8 cellular contexts compared by ENCODE assay signal in genomic region chr4:114598191-114599121, GRCh38. TPM values are rescaled to one million over a fixed set of nuclear protein-coding genes. Genes with fewer than 3 reads are reported as not detected.
A peak's percentile ranks its signal among the peaks of the same experiment; 100 is the strongest.
DNase-seq lines count a peak whose midpoint lies in the region; ATAC-seq and TF ChIP-seq lines count a peak whose summit lies in the region.

Gene UGT8, plus strand, starts transcription at chr4:114598807. Its CDS starts 24,074 bp downstream, at chr4:114622881.

- no peak for DNase-seq in HFFc6
- peak; percentile 62 for DNase-seq in NCI-H1436 (lab: John Stamatoyannopoulos, UW)
- peak; percentile 83 for DNase-seq in activated B cell treated with CpG ODN at 0.5 μM for 24 hours
- DNase-seq in epithelial cell of esophagus (ENCODE audit: low read depth) = peak; percentile 29
- DNase-seq in mucosa of descending colon = peak; percentile 92 to 93 (median 92)
- DNase-seq in Kasumi-1 (lab: John Stamatoyannopoulos, UW) = no peak

- POLR2A ChIA-PET in activated B cell treated with CpG ODN at 0.5 μM for 24 hours (lab: Charles Lee) = interaction anchor here (0.6 to 1.4 kb wide), 3 partner anchors 16 to 837 kb away, joined by 3 to 6 read pairs (median 3); no protein-coding TSS in a partner anchor

- H3K27me3 Mint-ChIP-seq in HFFc6 (ENCODE audit: insufficient read depth) (peaks cover 16% of the 10 kb centered on the region), activated B cell treated with CpG ODN at 0.5 μM for 24 hours (no peaks in the 10 kb centered on the region)
- peaks cover 49% of the 10 kb centered on the region for H3K27me3 Mint-ChIP-seq in stimulated activated naive CD8-positive, alpha-beta T cell treated with anti-CD3 and anti-CD28 coated beads, Interleukin-15, Interleukin-2, amounts not matched to agents 100 ng/mL and 50 ng/mL, for 24 hours

- H3K9me3 Mint-ChIP-seq in HFFc6 = no peaks in the 10 kb centered on the region
- H3K9me3 Mint-ChIP-seq in activated B cell treated with CpG ODN at 0.5 μM for 24 hours = no peaks in the 10 kb centered on the region
- no peaks in the 10 kb centered on the region for H3K9me3 Mint-ChIP-seq in stimulated activated naive CD8-positive, alpha-beta T cell treated with anti-CD3 and anti-CD28 coated beads, Interleukin-15, Interleukin-2, amounts not matched to agents 100 ng/mL and 50 ng/mL, for 24 hours

- no peaks in the 10 kb centered on the region for H3K9me3 ChIP-seq in mucosa of descending colon

- H3K27ac Mint-ChIP-seq in HFFc6 (no peak within 1 kb of the TSS), activated B cell treated with CpG ODN at 0.5 μM for 24 hours (peak within 1 kb of the TSS; percentile 90)
- no peak within 1 kb of the TSS for H3K27ac Mint-ChIP-seq in stimulated activated naive CD8-positive, alpha-beta T cell treated with anti-CD3 and anti-CD28 coated beads, Interleukin-15, Interleukin-2, amounts not matched to agents 100 ng/mL and 50 ng/mL, for 24 hours

- peak within 1 kb of the TSS; percentile 68 for H3K4me3 ChIP-seq in GM12875 (ENCODE audit: low read depth, low read length)
- peak within 1 kb of the TSS; percentile 47 for H3K4me3 ChIP-seq in epithelial cell of esophagus (ENCODE audit: low read length)
- H3K4me3 ChIP-seq in mucosa of descending colon = peak within 1 kb of the TSS; percentile 35

- CTCF ChIA-PET in activated B cell treated with CpG ODN at 0.5 μM for 24 hours (lab: Charles Lee) = interaction anchor here (1.4 kb wide), 1 partner anchor 61 kb away, joined by 4 read pairs; no protein-coding TSS in a partner anchor

- no peak for TF ChIP-seq CTCF in GM12875 (IDR thresholded peaks at IDR 0.05; ENCODE audit: borderline replicate concordance, insufficient read depth, low read depth, low read length)
- no peak for TF ChIP-seq CTCF in HFFc6 (IDR thresholded peaks at IDR 0.05)
- no peak for TF ChIP-seq CTCF in activated B cell treated with CpG ODN at 0.5 μM for 24 hours (IDR thresholded peaks at IDR 0.05)
- no peak for TF ChIP-seq CTCF in epithelial cell of esophagus (IDR thresholded peaks at IDR 0.05; ENCODE audit: insufficient read depth, low read depth, low read length, missing control alignments)
- no peak for TF ChIP-seq CTCF in mucosa of descending colon (IDR thresholded peaks at IDR 0.05)

- H3K4me3 Mint-ChIP-seq in HFFc6 (peak within 1 kb of the TSS; percentile 50; the same call in 1 of the 2 replicates), activated B cell treated with CpG ODN at 0.5 μM for 24 hours (peak within 1 kb of the TSS; percentile 97)
- H3K4me3 Mint-ChIP-seq in stimulated activated naive CD8-positive, alpha-beta T cell treated with anti-CD3 and anti-CD28 coated beads, Interleukin-15, Interleukin-2, amounts not matched to agents 100 ng/mL and 50 ng/mL, for 24 hours = peak within 1 kb of the TSS; percentile 74

- H3K36me3 Mint-ChIP-seq in HFFc6 (ENCODE audit: low read depth) = no peaks in the 10 kb centered on the region
- peaks cover 7% of the 10 kb centered on the region for H3K36me3 Mint-ChIP-seq in activated B cell treated with CpG ODN at 0.5 μM for 24 hours (ENCODE audit: low read depth)
- H3K36me3 Mint-ChIP-seq in stimulated activated naive CD8-positive, alpha-beta T cell treated with anti-CD3 and anti-CD28 coated beads, Interleukin-15, Interleukin-2, amounts not matched to agents 100 ng/mL and 50 ng/mL, for 24 hours (ENCODE audit: low read depth) = no peaks in the 10 kb centered on the region

- H3K4me1 ChIP-seq in mucosa of descending colon (ENCODE audit: low read depth) = peaks cover 12% of the 10 kb centered on the region

- H3K36me3 ChIP-seq in mucosa of descending colon (ENCODE audit: low read depth) = no peaks in the 10 kb centered on the region

- intact Hi-C loops in activated B cell treated with CpG ODN at 0.5 μM for 24 hours (cut with micrococcal nuclease) = loop anchor here (1.0 to 2.0 kb wide), 3 partner anchors 34 to 1961 kb away; partner anchors contain the start of gene LARP7
- intact Hi-C loops in mucosa of descending colon (cut with DNase I, micrococcal nuclease) = no loop called here

- H3K4me1 Mint-ChIP-seq in HFFc6 (ENCODE audit: low read depth) (no peaks in the 10 kb centered on the region), activated B cell treated with CpG ODN at 0.5 μM for 24 hours (peaks cover 22% of the 10 kb centered on the region)
- peaks cover 13% of the 10 kb centered on the region for H3K4me1 Mint-ChIP-seq in stimulated activated naive CD8-positive, alpha-beta T cell treated with anti-CD3 and anti-CD28 coated beads, Interleukin-15, Interleukin-2, amounts not matched to agents 100 ng/mL and 50 ng/mL, for 24 hours (ENCODE audit: low read depth)

- ATAC-seq in activated B cell treated with CpG ODN at 0.5 μM for 24 hours (ENCODE audit: low read depth) (peak; percentile 75), mucosa of descending colon (peak; percentile 88)

RNA-seq across cellular contexts. Expression of gene UGT8, which starts in this region (rescaled TPM):
- total RNA-seq in HFFc6 (2021; fragmentation: NEBNext Ultra II Directional; extraction: Animal tissue kit (Norgen Biotek cat#: 25700)) = not detected
- total RNA-seq in activated B cell treated with CpG ODN at 0.5 μM for 24 hours (12.9 and 20.0 TPM in 2 replicates), mucosa of descending colon (10 to 100 TPM; 21.7 to 66.8 (median 51.7) TPM)

Comparison
In these comparisons a context has a peak if more than half of its experiments do, and no peak if none do; other contexts are left out.
1. RNA of gene UGT8 (total RNA-seq): 21.7 to 66.8 TPM in mucosa of descending colon and 12.9 to 20.0 TPM in activated B cell treated with CpG ODN at 0.5 μM for 24 hours; not detected in HFFc6; every median in the first group is over 10 times any median in the second.
2. DNase-seq: peak in NCI-H1436 (single experiment), activated B cell treated with CpG ODN at 0.5 μM for 24 hours (single experiment), epithelial cell of esophagus (single experiment) and mucosa of descending colon (3 of 3); none in HFFc6 (single experiment) and Kasumi-1 (0 of 2).
3. Peak in every context shown above with its lines, with median percentiles within 50 percentile points of each other: H3K4me3 ChIP-seq and H3K4me3 Mint-ChIP-seq.